12 cellular contexts compared by ENCODE assay signal in the genomic region with DNA sequence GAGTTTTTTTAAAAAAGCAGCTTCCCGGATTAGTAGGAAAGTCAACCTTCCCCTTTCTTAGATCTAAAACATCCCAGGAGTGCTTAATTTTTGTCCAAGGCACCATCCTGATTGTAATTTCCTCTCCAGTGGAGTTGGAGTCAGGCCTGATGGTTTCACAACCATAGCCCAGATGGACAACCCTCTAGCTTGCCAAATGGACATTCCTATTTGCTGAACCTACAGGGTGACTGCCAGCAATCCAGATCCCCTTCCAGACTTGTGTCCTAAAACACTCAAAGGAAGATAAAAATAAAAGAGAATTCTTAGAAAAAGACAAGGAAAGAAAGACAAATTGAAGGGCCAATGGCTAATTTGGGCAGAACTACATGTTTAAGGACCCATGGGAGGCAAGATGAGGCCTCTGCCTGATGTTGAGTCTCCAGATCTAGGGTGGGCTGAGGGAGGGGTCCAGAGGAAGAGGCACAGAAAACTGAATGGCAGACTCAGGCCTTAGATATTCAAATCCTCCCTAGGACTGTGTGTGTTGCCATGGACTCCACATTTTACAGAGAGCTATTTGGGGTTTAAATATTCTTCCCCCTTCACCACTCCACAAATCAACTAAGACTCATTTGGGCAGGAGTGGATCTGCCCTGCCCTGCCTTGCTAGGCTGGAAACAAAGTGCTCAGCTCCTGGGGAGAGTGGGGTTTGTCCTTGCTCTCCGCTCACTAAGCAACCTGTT. TPM values are rescaled to one million over a fixed set of nuclear protein-coding genes. Genes with fewer than 3 reads are reported as not detected.
DNase-seq lines count a peak whose midpoint lies in the region; ATAC-seq and TF ChIP-seq lines count a peak whose summit lies in the region.
"Had no signal": no experiment of that assay in that cellular context is flagged by ENCODE, and none has a peak within 500 bp of the region (broad histone marks: within the 10 kb centered on the region; RNA-seq: fewer than 3 reads in every experiment).

No MANE protein-coding gene starts in this region.

- ATAC-seq in HG03432 (IDR thresholded peaks at IDR 0.05; ENCODE audit: unreplicated experiment) (no peak), GM19455 (IDR thresholded peaks at IDR 0.05; ENCODE audit: unreplicated experiment) (no peak)

- H3K9ac ChIP-seq in neuronal stem cell (ENCODE audit: low read depth, low read length, poor library complexity) = no peak overlapping the region
- H3K9ac ChIP-seq: BLaER1 treated with 17β-estradiol and CSF1 and Interleukin-3, amounts not matched to agents 10 nM and 100 nM had no signal

- H3K27me3 ChIP-seq in ACC112 (ENCODE audit: insufficient read depth, low read length) = no peaks in the 10 kb centered on the region
- H3K27me3 ChIP-seq in neuronal stem cell (ENCODE audit: control insufficient read depth in 3 of 3, insufficient read depth in 3 of 3, low read depth in 1 of 3, low read length in 3 of 3) = no peaks in the 10 kb centered on the region
- H3K27me3 ChIP-seq: BLaER1 treated with 17β-estradiol and CSF1 and Interleukin-3, amounts not matched to agents 10 nM and 100 nM had no signal

- no peaks in the 10 kb centered on the region for H3K79me1 ChIP-seq in neuronal stem cell (ENCODE audit: low read depth, low read length)

- H3K4ac ChIP-seq in neuronal stem cell (ENCODE audit: low read length) = no peak overlapping the region

- in situ Hi-C loops in KBM-7 (cut with MboI; ENCODE audit: low pct_unique_long_range_greater_than_20kb, low sequenced_read_pairs) = no loop called here

- peak overlapping the region; percentile 29; the same call in 1 of the 2 replicates for H3K4me3 ChIP-seq in ACC112 (ENCODE audit: low read depth, low read length)
- no peak overlapping the region for H3K4me3 ChIP-seq in fibroblast of pulmonary artery (replicated peaks; ENCODE audit: low read depth, low read length)
- H3K4me3 ChIP-seq in neuronal stem cell (ENCODE audit: low read length in 2 of 2) = no peak overlapping the region
- H3K4me3 ChIP-seq: BLaER1 treated with 17β-estradiol and CSF1 and Interleukin-3, amounts not matched to agents 10 nM and 100 nM had no signal

- no peak overlapping the region for H3K14ac ChIP-seq in neuronal stem cell (ENCODE audit: low read length)

- H2AK5ac ChIP-seq in neuronal stem cell (ENCODE audit: low read depth, low read length) = no peak overlapping the region

- no peak overlapping the region for H2BK5ac ChIP-seq in neuronal stem cell (ENCODE audit: low read length)

- WGBS in neuronal stem cell (ENCODE audit: extremely low coverage in 2 of 2, insufficient read length in 2 of 2, insufficient replicate concordance in 1 of 2), 2 donors = no CpG with 5 or more reads among the region's 2 CpGs

- no peaks in the 10 kb centered on the region for H3K9me3 ChIP-seq in neuronal stem cell (replicated peaks in 1 of 2; ENCODE audit: control insufficient read depth in 2 of 2, insufficient read depth in 1 of 2, low read depth in 1 of 2, low read length in 2 of 2)
- H3K9me3 ChIP-seq: BLaER1 treated with 17β-estradiol and CSF1 and Interleukin-3, amounts not matched to agents 10 nM and 100 nM had no signal

- H4K8ac ChIP-seq in neuronal stem cell (ENCODE audit: low read depth, low read length) = no peak overlapping the region

- H2BK15ac ChIP-seq in neuronal stem cell (ENCODE audit: low read length) = no peak overlapping the region

- no peak overlapping the region for H4K91ac ChIP-seq in neuronal stem cell (ENCODE audit: low read depth, low read length, poor library complexity)

- DNase-seq in RPMI7951 (ENCODE audit: low read depth) (peak; percentile 65), fibroblast of pulmonary artery (ENCODE audit: low read depth) (peak; percentile 96), neuronal stem cell (ENCODE audit: low spot score) (no peak), KBM-7 (no peak)
- no peak for DNase-seq in stimulated activated naive CD4-positive, alpha-beta T cell (lab: John Stamatoyannopoulos, UW)
- DNase-seq: activated effector memory CD4-positive, alpha-beta T cell treated with Interleukin-2 at 50 U/mL for 16 hours; erythroblast; nephron progenitor cell had no signal

- H2BK120ac ChIP-seq in neuronal stem cell (ENCODE audit: low read depth, low read length) = no peak overlapping the region

- no peaks in the 10 kb centered on the region for H3K36me3 ChIP-seq in ACC112 (ENCODE audit: insufficient read depth, low read length)
- H3K36me3 ChIP-seq in neuronal stem cell (replicated peaks in 1 of 2; ENCODE audit: control insufficient read depth in 2 of 2, insufficient read depth in 2 of 2, low read length in 2 of 2) = no peaks in the 10 kb centered on the region
- H3K36me3 ChIP-seq: BLaER1 treated with 17β-estradiol and CSF1 and Interleukin-3, amounts not matched to agents 10 nM and 100 nM had no signal

- no peak overlapping the region for H3K18ac ChIP-seq in neuronal stem cell (ENCODE audit: low read length)

- H2BK12ac ChIP-seq in neuronal stem cell (ENCODE audit: low read length) = no peak overlapping the region

- peak overlapping the region; percentile 11 for H2AFZ ChIP-seq in ACC112 (ENCODE audit: low read length, unreplicated experiment)
- H2AFZ ChIP-seq in neuronal stem cell (ENCODE audit: low read length) = peak overlapping the region; percentile 65

- H3K4me2 ChIP-seq in neuronal stem cell (ENCODE audit: insufficient read depth, low read length, poor library complexity, severe bottlenecking) = no peak overlapping the region
- H3K4me2 ChIP-seq: BLaER1 treated with 17β-estradiol and CSF1 and Interleukin-3, amounts not matched to agents 10 nM and 100 nM had no signal

- no peak for TF ChIP-seq CTCF in fibroblast of pulmonary artery (IDR thresholded peaks at IDR 0.05; ENCODE audit: low read length, missing control alignments)

- H3K23ac ChIP-seq in neuronal stem cell (ENCODE audit: low read depth, low read length, poor library complexity) = no peak overlapping the region

- H3K79me2 ChIP-seq in ACC112 (ENCODE audit: control insufficient read depth, insufficient read depth, low read length, unreplicated experiment) = no peaks in the 10 kb centered on the region

- H3K27ac ChIP-seq in ACC112 (ENCODE audit: low read depth, low read length) = peak overlapping the region; percentile 95
- H3K27ac ChIP-seq in neuronal stem cell (replicated peaks; ENCODE audit: low read length) = no peak overlapping the region
- H3K27ac ChIP-seq: BLaER1 treated with 17β-estradiol and CSF1 and Interleukin-3, amounts not matched to agents 10 nM and 100 nM had no signal

- H3K4me1 ChIP-seq in ACC112 (ENCODE audit: control insufficient read depth, insufficient read depth, low read length, unreplicated experiment) (peaks cover 32% of the 10 kb centered on the region), neuronal stem cell (ENCODE audit: control insufficient read depth in 2 of 2, insufficient read depth in 1 of 2, low read depth in 1 of 2, low read length in 2 of 2) (peaks cover 0 to 14% of the 10 kb centered on the region in 2 donors)
- H3K4me1 ChIP-seq: BLaER1 treated with 17β-estradiol and CSF1 and Interleukin-3, amounts not matched to agents 10 nM and 100 nM had no signal

RNA-seq across cellular contexts. Expression of gene SLC44A1, which starts 38.5 kb away (rescaled TPM):
- 49.6 and 50.3 TPM in 2 replicates for total RNA-seq in RPMI7951 (2014; rRNA removed; shearing (Covaris generic))
- polyA plus RNA-seq in neuronal stem cell (2013, experiment 1 of 2) = 12.8 TPM
- 13.4 TPM for polyA plus RNA-seq in neuronal stem cell (2013, experiment 2 of 2)

Comparison
In these comparisons a context has a peak if more than half of its experiments do, and no peak if none do; other contexts are left out.
1. DNase-seq: peak in RPMI7951 (single experiment) and fibroblast of pulmonary artery (single experiment); none in neuronal stem cell (single experiment), stimulated activated naive CD4-positive, alpha-beta T cell (0 of 6) and KBM-7 (single experiment).